In the genomic region with DNA sequence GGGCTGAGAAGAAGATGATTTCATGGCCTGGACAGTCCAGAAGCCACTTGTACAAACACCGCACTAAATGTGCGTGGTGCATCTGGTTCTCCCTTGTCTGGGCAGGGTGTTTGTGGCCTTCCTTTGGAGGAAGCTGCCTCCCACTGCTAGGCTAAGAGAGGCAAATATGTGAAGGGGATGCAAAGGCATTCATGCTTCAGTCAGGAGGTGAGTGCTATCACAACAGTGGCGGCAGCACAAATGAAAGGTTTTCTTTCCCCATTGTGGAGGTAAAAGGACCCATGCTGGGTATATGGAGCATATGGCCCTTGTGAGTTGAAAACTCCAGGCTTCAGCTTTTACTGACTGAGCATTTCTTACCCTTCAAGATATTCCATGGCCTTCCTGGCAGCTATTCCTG, we compare ENCODE assay signal across 3 cellular contexts.
TF ChIP-seq lines count a peak whose summit lies in the region.

No MANE protein-coding gene starts in this region.

TF ChIP-seq in GM23338, 12 proteins besides CTCF, POLR2A, EP300 and RAD21:
- TF ChIP-seq, protein P1, sequence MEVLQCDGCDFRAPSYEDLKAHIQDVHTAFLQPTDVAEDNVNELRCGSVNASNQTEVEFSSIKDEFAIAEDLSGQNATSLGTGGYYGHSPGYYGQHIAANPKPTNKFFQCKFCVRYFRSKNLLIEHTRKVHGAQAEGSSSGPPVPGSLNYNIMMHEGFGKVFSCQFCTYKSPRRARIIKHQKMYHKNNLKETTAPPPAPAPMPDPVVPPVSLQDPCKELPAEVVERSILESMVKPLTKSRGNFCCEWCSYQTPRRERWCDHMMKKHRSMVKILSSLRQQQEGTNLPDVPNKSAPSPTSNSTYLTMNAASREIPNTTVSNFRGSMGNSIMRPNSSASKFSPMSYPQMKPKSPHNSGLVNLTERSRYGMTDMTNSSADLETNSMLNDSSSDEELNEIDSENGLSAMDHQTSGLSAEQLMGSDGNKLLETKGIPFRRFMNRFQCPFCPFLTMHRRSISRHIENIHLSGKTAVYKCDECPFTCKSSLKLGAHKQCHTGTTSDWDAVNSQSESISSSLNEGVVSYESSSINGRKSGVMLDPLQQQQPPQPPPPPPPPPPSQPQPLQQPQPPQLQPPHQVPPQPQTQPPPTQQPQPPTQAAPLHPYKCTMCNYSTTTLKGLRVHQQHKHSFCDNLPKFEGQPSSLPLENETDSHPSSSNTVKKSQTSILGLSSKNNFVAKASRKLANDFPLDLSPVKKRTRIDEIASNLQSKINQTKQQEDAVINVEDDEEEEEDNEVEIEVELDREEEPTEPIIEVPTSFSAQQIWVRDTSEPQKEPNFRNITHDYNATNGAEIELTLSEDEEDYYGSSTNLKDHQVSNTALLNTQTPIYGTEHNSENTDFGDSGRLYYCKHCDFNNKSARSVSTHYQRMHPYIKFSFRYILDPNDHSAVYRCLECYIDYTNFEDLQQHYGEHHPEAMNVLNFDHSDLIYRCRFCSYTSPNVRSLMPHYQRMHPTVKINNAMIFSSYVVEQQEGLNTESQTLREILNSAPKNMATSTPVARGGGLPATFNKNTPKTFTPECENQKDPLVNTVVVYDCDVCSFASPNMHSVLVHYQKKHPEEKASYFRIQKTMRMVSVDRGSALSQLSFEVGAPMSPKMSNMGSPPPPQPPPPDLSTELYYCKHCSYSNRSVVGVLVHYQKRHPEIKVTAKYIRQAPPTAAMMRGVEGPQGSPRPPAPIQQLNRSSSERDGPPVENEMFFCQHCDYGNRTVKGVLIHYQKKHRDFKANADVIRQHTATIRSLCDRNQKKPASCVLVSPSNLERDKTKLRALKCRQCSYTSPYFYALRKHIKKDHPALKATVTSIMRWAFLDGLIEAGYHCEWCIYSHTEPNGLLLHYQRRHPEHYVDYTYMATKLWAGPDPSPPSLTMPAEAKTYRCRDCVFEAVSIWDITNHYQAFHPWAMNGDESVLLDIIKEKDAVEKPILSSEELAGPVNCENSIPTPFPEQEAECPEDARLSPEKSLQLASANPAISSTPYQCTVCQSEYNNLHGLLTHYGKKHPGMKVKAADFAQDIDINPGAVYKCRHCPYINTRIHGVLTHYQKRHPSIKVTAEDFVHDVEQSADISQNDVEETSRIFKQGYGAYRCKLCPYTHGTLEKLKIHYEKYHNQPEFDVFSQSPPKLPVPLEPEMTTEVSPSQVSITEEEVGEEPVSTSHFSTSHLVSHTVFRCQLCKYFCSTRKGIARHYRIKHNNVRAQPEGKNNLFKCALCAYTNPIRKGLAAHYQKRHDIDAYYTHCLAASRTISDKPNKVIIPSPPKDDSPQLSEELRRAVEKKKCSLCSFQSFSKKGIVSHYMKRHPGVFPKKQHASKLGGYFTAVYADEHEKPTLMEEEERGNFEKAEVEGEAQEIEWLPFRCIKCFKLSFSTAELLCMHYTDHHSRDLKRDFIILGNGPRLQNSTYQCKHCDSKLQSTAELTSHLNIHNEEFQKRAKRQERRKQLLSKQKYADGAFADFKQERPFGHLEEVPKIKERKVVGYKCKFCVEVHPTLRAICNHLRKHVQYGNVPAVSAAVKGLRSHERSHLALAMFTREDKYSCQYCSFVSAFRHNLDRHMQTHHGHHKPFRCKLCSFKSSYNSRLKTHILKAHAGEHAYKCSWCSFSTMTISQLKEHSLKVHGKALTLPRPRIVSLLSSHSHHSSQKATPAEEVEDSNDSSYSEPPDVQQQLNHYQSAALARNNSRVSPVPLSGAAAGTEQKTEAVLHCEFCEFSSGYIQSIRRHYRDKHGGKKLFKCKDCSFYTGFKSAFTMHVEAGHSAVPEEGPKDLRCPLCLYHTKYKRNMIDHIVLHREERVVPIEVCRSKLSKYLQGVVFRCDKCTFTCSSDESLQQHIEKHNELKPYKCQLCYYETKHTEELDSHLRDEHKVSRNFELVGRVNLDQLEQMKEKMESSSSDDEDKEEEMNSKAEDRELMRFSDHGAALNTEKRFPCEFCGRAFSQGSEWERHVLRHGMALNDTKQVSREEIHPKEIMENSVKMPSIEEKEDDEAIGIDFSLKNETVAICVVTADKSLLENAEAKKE (CRISPR knock-in tag; IDR thresholded peaks at IDR 0.05), result peak; percentile 86
- TF ChIP-seq NANOG (IDR thresholded peaks at IDR 0.05; ENCODE audit: borderline replicate concordance) (peak; percentile 52; the same call in 1 of the 2 replicates), STAT1 (IDR thresholded peaks at IDR 0.05; ENCODE audit: unreplicated experiment) (no peak), ZNF331 (CRISPR knock-in tag; IDR thresholded peaks at IDR 0.05; ENCODE audit: low read depth) (no peak)
TF ChIP-seq in GM23338: peak in this region for 2.

TF ChIP-seq in H1, 55 proteins besides CTCF, POLR2A, EP300 and RAD21 (continues in another document):
- 0 out of 2 replicates have a peak, but pooled peaks have one; percentile 73 for TF ChIP-seq TEAD4 (IDR thresholded peaks at IDR 0.05; ENCODE audit: low read depth, low read length)
- no peak for TF ChIP-seq SUZ12 (IDR thresholded peaks at IDR 0.05; ENCODE audit: low read length)
- no peak for TF ChIP-seq KDM5A (IDR thresholded peaks at IDR 0.05; ENCODE audit: low read length)
- TF ChIP-seq PHF8 (conservative IDR thresholded peaks at IDR 0.05; ENCODE audit: low read depth, low read length), result no peak
- no peak; the same call in 1 of the 2 replicates for TF ChIP-seq E2F6 (IDR thresholded peaks at IDR 0.05)
- TF ChIP-seq SIX5 (IDR thresholded peaks at IDR 0.05; ENCODE audit: low read depth, low read length), result no peak
- no peak for TF ChIP-seq BACH1 (IDR thresholded peaks at IDR 0.05; ENCODE audit: low read length)
- no peak for TF ChIP-seq ZNF274 (IDR thresholded peaks at IDR 0.05; ENCODE audit: borderline replicate concordance, extremely low read depth, low read length)
- no peak for TF ChIP-seq JUN (IDR thresholded peaks at IDR 0.05; ENCODE audit: low read depth, low read length)
- no peak for TF ChIP-seq EGR1 (IDR thresholded peaks at IDR 0.05; ENCODE audit: borderline replicate concordance, low read depth, low read length)
- TF ChIP-seq HDAC2 (IDR thresholded peaks at IDR 0.05; ENCODE audit: borderline replicate concordance in 1 of 2, low read depth in 2 of 2, low read length in 2 of 2), result no peak
- no peak for TF ChIP-seq SIN3A (conservative IDR thresholded peaks at IDR 0.05 in 1 of 2, IDR thresholded peaks at IDR 0.05 in 1 of 2; ENCODE audit: low read depth in 1 of 2, low read length in 2 of 2)
- TF ChIP-seq CEBPB (IDR thresholded peaks at IDR 0.05; ENCODE audit: low read depth, low read length), result no peak
- TF ChIP-seq SP1 (IDR thresholded peaks at IDR 0.05; ENCODE audit: low read depth, low read length), result no peak
- TF ChIP-seq USF2 (IDR thresholded peaks at IDR 0.05; ENCODE audit: low read length), result no peak
- TF ChIP-seq KDM1A (IDR thresholded peaks at IDR 0.05; ENCODE audit: borderline replicate concordance, low read length), result 0 out of 2 replicates have a peak, but pooled peaks have one; percentile 38
- no peak for TF ChIP-seq CHD1 (IDR thresholded peaks at IDR 0.05; ENCODE audit: low read depth, low read length)
- no peak for TF ChIP-seq CBX8 (IDR thresholded peaks at IDR 0.05; ENCODE audit: borderline replicate concordance, low read depth, low read length)
- TF ChIP-seq BRCA1 (IDR thresholded peaks at IDR 0.05; ENCODE audit: low read depth, low read length), result no peak
- TF ChIP-seq SIRT6 (IDR thresholded peaks at IDR 0.05; ENCODE audit: low read length), result no peak
- TF ChIP-seq NRF1 (IDR thresholded peaks at IDR 0.05; ENCODE audit: low read depth, low read length), result no peak
- no peak for TF ChIP-seq RNF2 (IDR thresholded peaks at IDR 0.05; ENCODE audit: borderline replicate concordance, low read depth, low read length, missing control alignments, poor library complexity, severe bottlenecking)
- TF ChIP-seq RXRA (IDR thresholded peaks at IDR 0.05; ENCODE audit: insufficient read depth, low read depth, low read length), result no peak
- TF ChIP-seq MAX (IDR thresholded peaks at IDR 0.05), result peak; percentile 31; the same call in 1 of the 2 replicates
- no peak for TF ChIP-seq RBBP5 (IDR thresholded peaks at IDR 0.05; ENCODE audit: borderline replicate concordance, low read depth, low read length)
- TF ChIP-seq CTBP2 (IDR thresholded peaks at IDR 0.05; ENCODE audit: borderline replicate concordance, insufficient read depth, insufficient read length, low read length), result no peak
- TF ChIP-seq TCF12 (IDR thresholded peaks at IDR 0.05; ENCODE audit: low read depth, low read length), result no peak
- TF ChIP-seq SP2 (IDR thresholded peaks at IDR 0.05; ENCODE audit: low read length), result no peak
- TF ChIP-seq, protein P2, sequence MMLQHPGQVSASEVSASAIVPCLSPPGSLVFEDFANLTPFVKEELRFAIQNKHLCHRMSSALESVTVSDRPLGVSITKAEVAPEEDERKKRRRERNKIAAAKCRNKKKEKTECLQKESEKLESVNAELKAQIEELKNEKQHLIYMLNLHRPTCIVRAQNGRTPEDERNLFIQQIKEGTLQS (IDR thresholded peaks at IDR 0.05; ENCODE audit: insufficient read depth, low read depth, low read length), result no peak

TF ChIP-seq in neural cell, 6 proteins besides CTCF, POLR2A, EP300 and RAD21:
- TF ChIP-seq SMC3 (conservative IDR thresholded peaks at IDR 0.05; ENCODE audit: poor library complexity), result no peak
- peak; percentile 52 for TF ChIP-seq POLR2AphosphoS5 (IDR thresholded peaks at IDR 0.05)
- no peak for TF ChIP-seq EZH2 (IDR thresholded peaks at IDR 0.05; ENCODE audit: borderline replicate concordance, insufficient read depth, low read length, poor library complexity, severe bottlenecking)
- TF ChIP-seq, protein P3, sequence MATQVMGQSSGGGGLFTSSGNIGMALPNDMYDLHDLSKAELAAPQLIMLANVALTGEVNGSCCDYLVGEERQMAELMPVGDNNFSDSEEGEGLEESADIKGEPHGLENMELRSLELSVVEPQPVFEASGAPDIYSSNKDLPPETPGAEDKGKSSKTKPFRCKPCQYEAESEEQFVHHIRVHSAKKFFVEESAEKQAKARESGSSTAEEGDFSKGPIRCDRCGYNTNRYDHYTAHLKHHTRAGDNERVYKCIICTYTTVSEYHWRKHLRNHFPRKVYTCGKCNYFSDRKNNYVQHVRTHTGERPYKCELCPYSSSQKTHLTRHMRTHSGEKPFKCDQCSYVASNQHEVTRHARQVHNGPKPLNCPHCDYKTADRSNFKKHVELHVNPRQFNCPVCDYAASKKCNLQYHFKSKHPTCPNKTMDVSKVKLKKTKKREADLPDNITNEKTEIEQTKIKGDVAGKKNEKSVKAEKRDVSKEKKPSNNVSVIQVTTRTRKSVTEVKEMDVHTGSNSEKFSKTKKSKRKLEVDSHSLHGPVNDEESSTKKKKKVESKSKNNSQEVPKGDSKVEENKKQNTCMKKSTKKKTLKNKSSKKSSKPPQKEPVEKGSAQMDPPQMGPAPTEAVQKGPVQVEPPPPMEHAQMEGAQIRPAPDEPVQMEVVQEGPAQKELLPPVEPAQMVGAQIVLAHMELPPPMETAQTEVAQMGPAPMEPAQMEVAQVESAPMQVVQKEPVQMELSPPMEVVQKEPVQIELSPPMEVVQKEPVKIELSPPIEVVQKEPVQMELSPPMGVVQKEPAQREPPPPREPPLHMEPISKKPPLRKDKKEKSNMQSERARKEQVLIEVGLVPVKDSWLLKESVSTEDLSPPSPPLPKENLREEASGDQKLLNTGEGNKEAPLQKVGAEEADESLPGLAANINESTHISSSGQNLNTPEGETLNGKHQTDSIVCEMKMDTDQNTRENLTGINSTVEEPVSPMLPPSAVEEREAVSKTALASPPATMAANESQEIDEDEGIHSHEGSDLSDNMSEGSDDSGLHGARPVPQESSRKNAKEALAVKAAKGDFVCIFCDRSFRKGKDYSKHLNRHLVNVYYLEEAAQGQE (IDR thresholded peaks at IDR 0.05; ENCODE audit: borderline replicate concordance), result peak; percentile 82
- no peak for TF ChIP-seq MXI1 (conservative IDR thresholded peaks at IDR 0.05; ENCODE audit: poor library complexity, severe bottlenecking)
- no peak for TF ChIP-seq TAF1 (IDR thresholded peaks at IDR 0.05; ENCODE audit: low read depth)
